8 cellular contexts compared by ENCODE assay signal in the genomic region with DNA sequence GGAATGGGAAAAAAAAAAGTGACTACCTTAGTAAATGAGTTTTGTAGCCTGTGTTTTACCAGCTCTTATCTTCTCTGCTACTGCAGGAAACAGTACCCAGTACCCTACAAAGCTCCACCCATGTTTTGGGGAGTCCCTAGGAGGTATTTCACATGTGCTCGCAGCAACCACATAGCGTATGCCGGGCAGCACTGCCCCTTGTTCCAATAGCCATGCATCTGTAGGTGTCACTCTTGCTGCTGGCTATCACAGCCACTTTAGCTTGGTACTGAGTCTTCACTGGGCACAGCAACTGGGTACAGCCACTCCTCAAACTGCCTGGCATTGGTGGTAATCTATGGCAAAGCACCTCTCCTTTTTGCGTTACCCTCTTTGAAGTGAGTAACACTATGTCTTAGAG. TPM values are rescaled to one million over a fixed set of nuclear protein-coding genes. Genes with fewer than 3 reads are reported as not detected.
DNase-seq lines count a peak whose midpoint lies in the region; ATAC-seq and TF ChIP-seq lines count a peak whose summit lies in the region.

No MANE protein-coding gene starts in this region.

- H3K27ac ChIP-seq in aorta (ENCODE audit: low read depth in 1 of 2, low read length in 2 of 2), result no peak overlapping the region

- peaks cover 17% of the 10 kb centered on the region for H3K27me3 Mint-ChIP-seq in activated naive CD8-positive, alpha-beta T cell treated with anti-CD3 and anti-CD28 coated beads, Interleukin-2, amount 10 ng/mL, durations not matched to agents 7 days and 5 days
- peaks cover 18% of the 10 kb centered on the region for H3K27me3 Mint-ChIP-seq in osteocyte (ENCODE audit: unreplicated experiment)

- H3K27me3 ChIP-seq in aorta (ENCODE audit: control insufficient read depth in 1 of 2, insufficient read depth in 2 of 2, low read length in 1 of 2), result no peaks in the 10 kb centered on the region

- H3K27ac Mint-ChIP-seq in activated naive CD8-positive, alpha-beta T cell treated with anti-CD3 and anti-CD28 coated beads, Interleukin-2, amount 10 ng/mL, durations not matched to agents 7 days and 5 days, result peak overlapping the region; percentile 10
- H3K27ac Mint-ChIP-seq in osteocyte (ENCODE audit: unreplicated experiment), result no peak overlapping the region

- DNase-seq in NCI-H748 (lab: John Stamatoyannopoulos, UW; ENCODE audit: unreplicated experiment) (peak; percentile 38), NCI-H748 treated with DMSO at 0.1 percent for 48 hours (lab: John Stamatoyannopoulos, UW) (no peak), NCI-H1092 treated with DMSO at 0.1 percent for 48 hours (lab: John Stamatoyannopoulos, UW) (peak; percentile 60), osteocyte (ENCODE audit: extremely low spot score, unreplicated experiment) (no peak), aorta (no peak), NOMO-1 treated with dmso at 0.1 percent for 144 hours (lab: John Stamatoyannopoulos, UW; ENCODE audit: unreplicated experiment) (no peak)
- no peak for DNase-seq in activated naive CD8-positive, alpha-beta T cell treated with anti-CD3 and anti-CD28 coated beads, Interleukin-2, amount 10 ng/mL, durations not matched to agents 7 days and 5 days

- TF ChIP-seq CTCF in osteocyte (IDR thresholded peaks at IDR 0.05), result peak; percentile 27

- ATAC-seq in activated naive CD8-positive, alpha-beta T cell treated with anti-CD3 and anti-CD28 coated beads, Interleukin-2, amount 10 ng/mL, durations not matched to agents 7 days and 5 days (ENCODE audit: low read depth), result no peak
- ATAC-seq in aorta (ENCODE audit: low FRiP score) (no peak), HG02885 (IDR thresholded peaks at IDR 0.05; ENCODE audit: poor library complexity, unreplicated experiment) (no peak)

- intact Hi-C loops in aorta (cut with DNase I), result loop anchor here in 1 of 2 donors (10.0 kb wide), 1 partner anchor 201 kb away; no protein-coding TSS in a partner anchor

- WGBS in aorta, 2 donors, result 41 to 46% methylated on average over 4 of the region's 4 CpGs

- H3K4me3 Mint-ChIP-seq in activated naive CD8-positive, alpha-beta T cell treated with anti-CD3 and anti-CD28 coated beads, Interleukin-2, amount 10 ng/mL, durations not matched to agents 7 days and 5 days, result peak overlapping the region; percentile 21
- no peak overlapping the region for H3K4me3 Mint-ChIP-seq in osteocyte (ENCODE audit: unreplicated experiment)

- H3K4me3 ChIP-seq in aorta (ENCODE audit: low read length in 2 of 2), result no peak overlapping the region

- no peaks in the 10 kb centered on the region for H3K9me3 ChIP-seq in aorta (ENCODE audit: control insufficient read depth, low read length)

- POLR2A ChIA-PET in activated naive CD8-positive, alpha-beta T cell treated with anti-CD3 and anti-CD28 coated beads, Interleukin-2, amount 10 ng/mL, durations not matched to agents 7 days and 5 days (lab: Charles Lee), result no interaction called here

- no peaks in the 10 kb centered on the region for H3K9me3 Mint-ChIP-seq in activated naive CD8-positive, alpha-beta T cell treated with anti-CD3 and anti-CD28 coated beads, Interleukin-2, amount 10 ng/mL, durations not matched to agents 7 days and 5 days
- H3K9me3 Mint-ChIP-seq in osteocyte (ENCODE audit: unreplicated experiment), result no peaks in the 10 kb centered on the region

- no peaks in the 10 kb centered on the region for H3K36me3 ChIP-seq in aorta (ENCODE audit: control insufficient read depth in 1 of 2, insufficient read depth in 2 of 2, low read length in 1 of 2)

- peaks cover 3% of the 10 kb centered on the region for H3K36me3 Mint-ChIP-seq in activated naive CD8-positive, alpha-beta T cell treated with anti-CD3 and anti-CD28 coated beads, Interleukin-2, amount 10 ng/mL, durations not matched to agents 7 days and 5 days
- H3K36me3 Mint-ChIP-seq in osteocyte (ENCODE audit: unreplicated experiment), result no peaks in the 10 kb centered on the region

- peaks cover 29% of the 10 kb centered on the region for H3K4me1 Mint-ChIP-seq in activated naive CD8-positive, alpha-beta T cell treated with anti-CD3 and anti-CD28 coated beads, Interleukin-2, amount 10 ng/mL, durations not matched to agents 7 days and 5 days
- H3K4me1 Mint-ChIP-seq in osteocyte (ENCODE audit: unreplicated experiment), result peaks cover 13% of the 10 kb centered on the region

- no peaks in the 10 kb centered on the region for H3K4me1 ChIP-seq in aorta (ENCODE audit: control insufficient read depth in 1 of 2, insufficient read depth in 2 of 2, low read length in 2 of 2)

RNA-seq across cellular contexts. Expression of a gene that starts 2.0 kb away (rescaled TPM):
- 10 to 100 TPM; 23.2 to 24.0 TPM for total RNA-seq in activated naive CD8-positive, alpha-beta T cell treated with anti-CD3 and anti-CD28 coated beads, Interleukin-2, amount 10 ng/mL, durations not matched to agents 7 days and 5 days
- total RNA-seq in osteocyte (10.9 TPM in 2 replicates), aorta (10 to 100 TPM; 12.6 to 15.0 TPM)
- polyA plus RNA-seq in aorta, result 10 to 100 TPM; 10.5 to 19.6 TPM

Comparison
In these comparisons a context has a peak if more than half of its experiments do, and no peak if none do; other contexts are left out.
1. DNase-seq: peak in NCI-H748 (single experiment) and NCI-H1092 treated with DMSO at 0.1 percent for 48 hours (single experiment); none in NCI-H748 treated with DMSO at 0.1 percent for 48 hours (single experiment), activated naive CD8-positive, alpha-beta T cell treated with anti-CD3 and anti-CD28 coated beads, Interleukin-2, amount 10 ng/mL, durations not matched to agents 7 days and 5 days (single experiment), osteocyte (single experiment), aorta (0 of 2) and NOMO-1 treated with dmso at 0.1 percent for 144 hours (single experiment).